ENCODE assay signal across 11 cellular contexts in the genomic region with DNA sequence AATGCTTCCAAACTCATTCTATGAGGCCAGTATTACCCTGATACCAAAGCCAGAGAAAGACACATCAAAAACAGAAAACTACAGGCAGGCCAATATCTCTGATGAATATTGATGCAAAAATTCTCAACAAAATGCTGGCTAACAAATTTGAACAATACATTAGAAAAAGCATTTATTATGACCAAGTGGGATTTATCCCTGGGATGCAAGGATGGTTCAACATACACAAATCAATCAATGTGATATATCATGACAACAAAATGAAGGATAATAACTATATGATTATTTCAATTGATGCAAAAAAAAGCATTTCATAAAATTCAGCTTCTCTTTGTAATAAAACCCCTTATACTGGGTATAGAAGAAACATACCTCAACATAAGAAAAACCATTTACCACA.
"Had no signal": no experiment of that assay in that cellular context is flagged by ENCODE, and none has a peak within 500 bp of the region (broad histone marks: within the 10 kb centered on the region; RNA-seq: fewer than 3 reads in every experiment).

No MANE protein-coding gene starts in this region.

- ATAC-seq: GM23338, HCT116 had no signal

- FAIRE-seq: H1, H54 had no signal

- H3K4me1 ChIP-seq: HAP-1 had no signal

- H3K9me3 ChIP-seq: HAP-1 had no signal

- DNase-seq: GM23248, GOT3, H7, H9, HCEC 1CT, HFFc6 had no signal

- H3K27ac ChIP-seq: GM23248 had no signal

- H3K9me3 Mint-ChIP-seq: GM23338 had no signal

- H3K4me1 Mint-ChIP-seq: GM23338, H9 had no signal

- H3K4me3 Mint-ChIP-seq: GM23338, H9, HFFc6 had no signal

- H3K9ac ChIP-seq: GM23248 had no signal

- H3K4me3 ChIP-seq: GM23248, GM23338, HAP-1 had no signal

- H3K4me2 ChIP-seq: GM23338 had no signal

- H3K36me3 ChIP-seq: HAP-1 had no signal

- H2AFZ ChIP-seq: GM23248, GM23338 had no signal
